In genomic region chr19:55220525-55220924, GRCh38 we compare ENCODE assay signal across 3 cellular contexts.
TF ChIP-seq lines count a peak whose summit lies in the region.

No MANE protein-coding gene starts in this region.

TF ChIP-seq in SK-N-SH, 30 proteins besides CTCF, POLR2A, EP300 and RAD21:
- TF ChIP-seq POLR2AphosphoS5 (IDR thresholded peaks at IDR 0.05; ENCODE audit: low read depth, low read length) (0 out of 2 replicates have a peak, but pooled peaks have one; percentile 10), RXRA (IDR thresholded peaks at IDR 0.05; ENCODE audit: borderline replicate concordance, low read depth) (no peak), SMC3 (IDR thresholded peaks at IDR 0.05; ENCODE audit: low read depth, low read length) (no peak), REST (IDR thresholded peaks at IDR 0.05; ENCODE audit: low read depth, low read length) (peak; percentile 93), SIN3A (IDR thresholded peaks at IDR 0.05; ENCODE audit: borderline replicate concordance, low read depth, low read length) (no peak), GABPA (IDR thresholded peaks at IDR 0.05; ENCODE audit: low read depth) (no peak), MXI1 (IDR thresholded peaks at IDR 0.05; ENCODE audit: low read depth, low read length) (no peak), FOXM1 (IDR thresholded peaks at IDR 0.05; ENCODE audit: low read depth) (no peak), TEAD4 (IDR thresholded peaks at IDR 0.05; ENCODE audit: borderline replicate concordance, insufficient read depth) (no peak)
TF ChIP-seq in SK-N-SH: peak in this region for 2.

TF ChIP-seq in SK-N-SH treated with all-trans-retinoic acid at 6 μM for 48 hours, 23 proteins besides CTCF, POLR2A, EP300 and RAD21 (continues in another document):
- TF ChIP-seq, protein P1, sequence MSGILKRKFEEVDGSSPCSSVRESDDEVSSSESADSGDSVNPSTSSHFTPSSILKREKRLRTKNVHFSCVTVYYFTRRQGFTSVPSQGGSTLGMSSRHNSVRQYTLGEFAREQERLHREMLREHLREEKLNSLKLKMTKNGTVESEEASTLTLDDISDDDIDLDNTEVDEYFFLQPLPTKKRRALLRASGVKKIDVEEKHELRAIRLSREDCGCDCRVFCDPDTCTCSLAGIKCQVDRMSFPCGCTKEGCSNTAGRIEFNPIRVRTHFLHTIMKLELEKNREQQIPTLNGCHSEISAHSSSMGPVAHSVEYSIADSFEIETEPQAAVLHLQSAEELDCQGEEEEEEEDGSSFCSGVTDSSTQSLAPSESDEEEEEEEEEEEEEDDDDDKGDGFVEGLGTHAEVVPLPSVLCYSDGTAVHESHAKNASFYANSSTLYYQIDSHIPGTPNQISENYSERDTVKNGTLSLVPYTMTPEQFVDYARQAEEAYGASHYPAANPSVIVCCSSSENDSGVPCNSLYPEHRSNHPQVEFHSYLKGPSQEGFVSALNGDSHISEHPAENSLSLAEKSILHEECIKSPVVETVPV (CRISPR knock-in tag; IDR thresholded peaks at IDR 0.05) = no peak
- TF ChIP-seq RARB (CRISPR knock-in tag; IDR thresholded peaks at IDR 0.05) (no peak), PPARA (CRISPR knock-in tag; IDR thresholded peaks at IDR 0.05; ENCODE audit: borderline replicate concordance) (no peak), ZFP3 (CRISPR knock-in tag; IDR thresholded peaks at IDR 0.05) (no peak), ZNF565 (CRISPR knock-in tag; conservative IDR thresholded peaks at IDR 0.05; ENCODE audit: low read depth) (no peak), ISL1 (CRISPR knock-in tag; IDR thresholded peaks at IDR 0.05) (no peak), CREB5 (CRISPR knock-in tag; IDR thresholded peaks at IDR 0.05; ENCODE audit: low read depth) (no peak), OSR1 (CRISPR knock-in tag; IDR thresholded peaks at IDR 0.05) (no peak), ZNF70 (CRISPR knock-in tag; IDR thresholded peaks at IDR 0.05) (no peak), TOX (CRISPR knock-in tag; IDR thresholded peaks at IDR 0.05; ENCODE audit: borderline replicate concordance) (no peak), BACH2 (CRISPR knock-in tag; IDR thresholded peaks at IDR 0.05; ENCODE audit: borderline replicate concordance) (no peak), ESRRG (CRISPR knock-in tag; IDR thresholded peaks at IDR 0.05) (no peak), CSDC2 (CRISPR knock-in tag; IDR thresholded peaks at IDR 0.05) (no peak), ZNF8 (CRISPR knock-in tag; IDR thresholded peaks at IDR 0.05) (no peak)
- TF ChIP-seq, protein P2, sequence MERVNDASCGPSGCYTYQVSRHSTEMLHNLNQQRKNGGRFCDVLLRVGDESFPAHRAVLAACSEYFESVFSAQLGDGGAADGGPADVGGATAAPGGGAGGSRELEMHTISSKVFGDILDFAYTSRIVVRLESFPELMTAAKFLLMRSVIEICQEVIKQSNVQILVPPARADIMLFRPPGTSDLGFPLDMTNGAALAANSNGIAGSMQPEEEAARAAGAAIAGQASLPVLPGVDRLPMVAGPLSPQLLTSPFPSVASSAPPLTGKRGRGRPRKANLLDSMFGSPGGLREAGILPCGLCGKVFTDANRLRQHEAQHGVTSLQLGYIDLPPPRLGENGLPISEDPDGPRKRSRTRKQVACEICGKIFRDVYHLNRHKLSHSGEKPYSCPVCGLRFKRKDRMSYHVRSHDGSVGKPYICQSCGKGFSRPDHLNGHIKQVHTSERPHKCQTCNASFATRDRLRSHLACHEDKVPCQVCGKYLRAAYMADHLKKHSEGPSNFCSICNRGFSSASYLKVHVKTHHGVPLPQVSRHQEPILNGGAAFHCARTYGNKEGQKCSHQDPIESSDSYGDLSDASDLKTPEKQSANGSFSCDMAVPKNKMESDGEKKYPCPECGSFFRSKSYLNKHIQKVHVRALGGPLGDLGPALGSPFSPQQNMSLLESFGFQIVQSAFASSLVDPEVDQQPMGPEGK (CRISPR knock-in tag; IDR thresholded peaks at IDR 0.05; ENCODE audit: borderline replicate concordance) = no peak
- TF ChIP-seq, protein P3, sequence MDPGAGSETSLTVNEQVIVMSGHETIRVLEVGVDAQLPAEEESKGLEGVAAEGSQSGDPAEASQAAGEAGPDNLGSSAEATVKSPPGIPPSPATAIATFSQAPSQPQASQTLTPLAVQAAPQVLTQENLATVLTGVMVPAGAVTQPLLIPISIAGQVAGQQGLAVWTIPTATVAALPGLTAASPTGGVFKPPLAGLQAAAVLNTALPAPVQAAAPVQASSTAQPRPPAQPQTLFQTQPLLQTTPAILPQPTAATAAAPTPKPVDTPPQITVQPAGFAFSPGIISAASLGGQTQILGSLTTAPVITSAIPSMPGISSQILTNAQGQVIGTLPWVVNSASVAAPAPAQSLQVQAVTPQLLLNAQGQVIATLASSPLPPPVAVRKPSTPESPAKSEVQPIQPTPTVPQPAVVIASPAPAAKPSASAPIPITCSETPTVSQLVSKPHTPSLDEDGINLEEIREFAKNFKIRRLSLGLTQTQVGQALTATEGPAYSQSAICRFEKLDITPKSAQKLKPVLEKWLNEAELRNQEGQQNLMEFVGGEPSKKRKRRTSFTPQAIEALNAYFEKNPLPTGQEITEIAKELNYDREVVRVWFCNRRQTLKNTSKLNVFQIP (CRISPR knock-in tag; IDR thresholded peaks at IDR 0.05; ENCODE audit: borderline replicate concordance, low read depth) = no peak
- TF ChIP-seq, protein P4, sequence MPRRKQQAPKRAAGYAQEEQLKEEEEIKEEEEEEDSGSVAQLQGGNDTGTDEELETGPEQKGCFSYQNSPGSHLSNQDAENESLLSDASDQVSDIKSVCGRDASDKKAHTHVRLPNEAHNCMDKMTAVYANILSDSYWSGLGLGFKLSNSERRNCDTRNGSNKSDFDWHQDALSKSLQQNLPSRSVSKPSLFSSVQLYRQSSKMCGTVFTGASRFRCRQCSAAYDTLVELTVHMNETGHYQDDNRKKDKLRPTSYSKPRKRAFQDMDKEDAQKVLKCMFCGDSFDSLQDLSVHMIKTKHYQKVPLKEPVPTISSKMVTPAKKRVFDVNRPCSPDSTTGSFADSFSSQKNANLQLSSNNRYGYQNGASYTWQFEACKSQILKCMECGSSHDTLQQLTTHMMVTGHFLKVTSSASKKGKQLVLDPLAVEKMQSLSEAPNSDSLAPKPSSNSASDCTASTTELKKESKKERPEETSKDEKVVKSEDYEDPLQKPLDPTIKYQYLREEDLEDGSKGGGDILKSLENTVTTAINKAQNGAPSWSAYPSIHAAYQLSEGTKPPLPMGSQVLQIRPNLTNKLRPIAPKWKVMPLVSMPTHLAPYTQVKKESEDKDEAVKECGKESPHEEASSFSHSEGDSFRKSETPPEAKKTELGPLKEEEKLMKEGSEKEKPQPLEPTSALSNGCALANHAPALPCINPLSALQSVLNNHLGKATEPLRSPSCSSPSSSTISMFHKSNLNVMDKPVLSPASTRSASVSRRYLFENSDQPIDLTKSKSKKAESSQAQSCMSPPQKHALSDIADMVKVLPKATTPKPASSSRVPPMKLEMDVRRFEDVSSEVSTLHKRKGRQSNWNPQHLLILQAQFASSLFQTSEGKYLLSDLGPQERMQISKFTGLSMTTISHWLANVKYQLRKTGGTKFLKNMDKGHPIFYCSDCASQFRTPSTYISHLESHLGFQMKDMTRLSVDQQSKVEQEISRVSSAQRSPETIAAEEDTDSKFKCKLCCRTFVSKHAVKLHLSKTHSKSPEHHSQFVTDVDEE (CRISPR knock-in tag; IDR thresholded peaks at IDR 0.05) = no peak

TF ChIP-seq in H1, 55 proteins besides CTCF, POLR2A, EP300 and RAD21:
- no peak for TF ChIP-seq TBP (IDR thresholded peaks at IDR 0.05; ENCODE audit: low read depth, low read length)
- peak; percentile 39 for TF ChIP-seq SAP30 (IDR thresholded peaks at IDR 0.05; ENCODE audit: insufficient read depth, insufficient replicate concordance, low read length)
- no peak for TF ChIP-seq NANOG (IDR thresholded peaks at IDR 0.05; ENCODE audit: insufficient read depth, low read depth, low read length, poor library complexity, severe bottlenecking)
- peak; percentile 79; the same call in 1 of the 2 replicates for TF ChIP-seq YY1 (IDR thresholded peaks at IDR 0.05; ENCODE audit: low read depth, low read length)
- TF ChIP-seq SIN3A (conservative IDR thresholded peaks at IDR 0.05 in 1 of 2, IDR thresholded peaks at IDR 0.05 in 1 of 2; ENCODE audit: low read depth in 1 of 2, low read length in 2 of 2) = peak; percentile 91 to 96
TF ChIP-seq in H1: peak in this region for 3.
